13 cellular contexts compared by ENCODE assay signal in the genomic region with DNA sequence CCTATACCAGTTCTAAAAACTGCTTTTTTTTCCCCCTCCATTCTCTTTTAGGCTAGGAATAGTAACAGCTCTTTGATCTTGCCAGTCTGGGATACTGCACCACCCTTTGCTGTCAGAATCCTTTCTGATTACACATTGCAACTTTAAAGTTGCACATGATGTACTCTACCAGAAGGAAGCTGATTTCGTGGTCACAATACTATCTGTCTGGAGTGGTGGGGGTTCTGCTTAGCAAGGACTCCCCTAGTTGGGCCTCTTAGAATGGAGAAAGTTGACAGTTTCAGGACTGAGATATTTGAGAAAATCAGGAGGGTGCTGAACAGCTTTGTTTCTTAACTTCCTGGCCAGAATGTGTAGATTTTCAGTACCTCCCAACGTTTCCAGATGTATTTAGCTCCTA.
DNase-seq lines count a peak whose midpoint lies in the region; TF ChIP-seq lines count a peak whose summit lies in the region.
"Had no signal": no experiment of that assay in that cellular context is flagged by ENCODE, and none has a peak within 500 bp of the region (broad histone marks: within the 10 kb centered on the region; RNA-seq: fewer than 3 reads in every experiment).

No MANE protein-coding gene starts in this region.

- no peaks in the 10 kb centered on the region for H3K9me3 Mint-ChIP-seq in CD14-positive monocyte

- H3K4me3 Mint-ChIP-seq in CD14-positive monocyte: no peak overlapping the region

- peaks cover 58% of the 10 kb centered on the region for H3K4me1 Mint-ChIP-seq in CD14-positive monocyte

- H3K27me3 ChIP-seq in brain microvascular endothelial cell (replicated peaks) (no peaks in the 10 kb centered on the region), stomach (no peaks in the 10 kb centered on the region)
- H3K27me3 ChIP-seq: gastrocnemius medialis, neutrophil, sigmoid colon, uterus had no signal

- no peak overlapping the region for H3K4me3 ChIP-seq in brain microvascular endothelial cell (ENCODE audit: low read depth, low read length)
- H3K4me3 ChIP-seq in mesodermal cell (ENCODE audit: extremely low read depth, insufficient read depth, low read length, poor library complexity, severe bottlenecking): no peak overlapping the region
- no peak overlapping the region for H3K4me3 ChIP-seq in stomach
- H3K4me3 ChIP-seq: gastrocnemius medialis, sigmoid colon, uterus had no signal

- peak overlapping the region; percentile 63 for H3K27ac ChIP-seq in brain microvascular endothelial cell
- H3K27ac ChIP-seq in mesodermal cell (ENCODE audit: low read depth, low read length, severe bottlenecking): peak overlapping the region; percentile 17
- no peak overlapping the region for H3K27ac ChIP-seq in stomach
- H3K27ac ChIP-seq: gastrocnemius medialis, neutrophil, sigmoid colon, uterus had no signal

- TF ChIP-seq CTCF in CD14-positive monocyte (IDR thresholded peaks at IDR 0.05) (no peak), brain microvascular endothelial cell (IDR thresholded peaks at IDR 0.05; ENCODE audit: low read depth, low read length, missing control alignments) (no peak), stomach (IDR thresholded peaks at IDR 0.05) (no peak)

- peak overlapping the region in 5 of 7 donors; percentile 45 to 80 (median 75) for H3K27ac Mint-ChIP-seq in CD14-positive monocyte

- no peaks in the 10 kb centered on the region for H3K4me1 ChIP-seq in mesodermal cell (ENCODE audit: control insufficient read depth, insufficient read depth, low read length, poor library complexity, severe bottlenecking)
- H3K4me1 ChIP-seq in stomach: peaks cover 0 to 37% (median 4%) of the 10 kb centered on the region in 4 donors
- H3K4me1 ChIP-seq: uterus had no signal

- H3K27me3 Mint-ChIP-seq in CD14-positive monocyte (ENCODE audit: low read depth in 3 of 3): peaks cover 0 to 1% (median 0%) of the 10 kb centered on the region in 3 donors

- in situ Hi-C loops in brain microvascular endothelial cell (cut with HindIII; ENCODE audit: low pct_ligation_motif_present, low sequenced_read_pairs): no loop called here
- in situ Hi-C loops in KBM-7 (cut with MboI; ENCODE audit: low pct_unique_long_range_greater_than_20kb, low sequenced_read_pairs): loop anchor here (25.0 kb wide), 1 partner anchor 250 kb away; no protein-coding TSS in a partner anchor

- no peak for TF ChIP-seq EP300 in stomach (IDR thresholded peaks at IDR 0.05)

- intact Hi-C loops in CD14-positive monocyte (cut with micrococcal nuclease) (loop anchor here (5.0 to 10.0 kb wide), 4 partner anchors 48 to 192 kb away; partner anchors contain the start of gene ELOVL5 (in 1 of the 2)), stomach (cut with DNase I; ENCODE audit: low total_unique reads) (no loop called here)

- WGBS in mesodermal cell (ENCODE audit: insufficient coverage in 2 of 2), 2 experiments: 50 to 100% methylated on average over 1 to 2 of the region's 2 CpGs
- WGBS in stomach, 5 donors: 15 to 39% (median 23%) methylated on average over 2 of the region's 2 CpGs

- H3K9me3 ChIP-seq in mesodermal cell (ENCODE audit: control insufficient read depth, low read length) (no peaks in the 10 kb centered on the region), stomach (no peaks in the 10 kb centered on the region)
- H3K9me3 ChIP-seq: gastrocnemius medialis, neutrophil, sigmoid colon, uterus had no signal

- no peak for TF ChIP-seq POLR2A in stomach (IDR thresholded peaks at IDR 0.05)

- DNase-seq in CD14-positive monocyte (ENCODE audit: low spot score) (no peak), Kasumi-1 (lab: John Stamatoyannopoulos, UW) (peak; percentile 24 to 48), brain microvascular endothelial cell (peak; percentile 7), stomach (no peak), LoVo (ENCODE audit: low spot score) (no peak), KBM-7 (no peak)
- no peak for DNase-seq in activated naive CD4-positive, alpha-beta T cell (lab: John Stamatoyannopoulos, UW)
- DNase-seq: effector CD4-positive, alpha-beta T cell; gastrocnemius medialis; sigmoid colon; uterus had no signal

- no peaks in the 10 kb centered on the region for H3K36me3 Mint-ChIP-seq in CD14-positive monocyte

- no peaks in the 10 kb centered on the region for H3K36me3 ChIP-seq in brain microvascular endothelial cell (replicated peaks)
- H3K36me3 ChIP-seq in mesodermal cell (ENCODE audit: control insufficient read depth, insufficient read depth, low read length): no peaks in the 10 kb centered on the region
- H3K36me3 ChIP-seq in stomach: no peaks in the 10 kb centered on the region
- H3K36me3 ChIP-seq: gastrocnemius medialis, neutrophil, sigmoid colon, uterus had no signal

Comparison
In these comparisons a context has a peak if more than half of its experiments do, and no peak if none do; other contexts are left out.
1. DNase-seq: peak in Kasumi-1 (2 of 2) and brain microvascular endothelial cell (single experiment); none in CD14-positive monocyte (single experiment), stomach (single experiment), LoVo (single experiment), KBM-7 (single experiment) and activated naive CD4-positive, alpha-beta T cell (0 of 4).
2. H3K27ac ChIP-seq: peak in brain microvascular endothelial cell (single experiment) and mesodermal cell (single experiment); none in stomach (0 of 5).